18 cellular contexts compared by ENCODE assay signal in the genomic region with DNA sequence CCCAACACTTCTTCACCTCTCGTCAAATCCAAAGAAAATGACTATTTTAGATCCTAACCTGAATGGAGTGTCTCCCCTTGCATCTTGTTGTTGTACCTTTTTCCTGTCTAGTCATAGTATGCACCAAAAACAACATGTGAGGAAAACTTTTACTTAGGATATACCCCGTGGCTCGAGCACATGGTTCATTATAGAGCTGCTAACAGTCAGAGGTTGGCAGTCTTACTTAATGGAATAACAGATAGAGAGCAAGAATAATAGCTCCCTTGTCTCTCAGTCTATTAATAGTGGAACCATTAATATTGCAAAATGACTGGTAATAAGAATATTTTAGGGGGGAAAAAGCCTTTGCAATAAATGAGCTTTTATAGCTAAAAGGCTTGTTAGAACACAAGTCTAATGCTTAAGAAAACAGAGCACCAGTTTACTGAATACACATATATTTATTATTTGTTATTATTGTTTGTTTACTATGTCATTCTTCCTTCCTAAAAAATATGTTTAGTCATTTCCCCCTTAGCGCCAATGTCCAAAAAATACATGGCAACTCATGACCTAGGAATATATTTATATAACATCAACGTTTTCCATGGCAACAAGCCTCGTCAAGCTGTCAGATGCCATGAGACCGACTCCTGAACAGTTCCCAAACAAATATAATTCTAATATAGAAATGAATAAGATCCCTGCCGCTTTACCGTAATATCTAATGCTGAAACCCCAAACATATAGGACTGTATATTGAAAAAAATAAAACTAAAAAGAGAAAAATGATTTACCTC.
DNase-seq lines count a peak whose midpoint lies in the region; ATAC-seq and TF ChIP-seq lines count a peak whose summit lies in the region.
"Had no signal": no experiment of that assay in that cellular context is flagged by ENCODE, and none has a peak within 500 bp of the region (broad histone marks: within the 10 kb centered on the region; RNA-seq: fewer than 3 reads in every experiment).

No MANE protein-coding gene starts in this region.

- H3K9me3 ChIP-seq in thoracic aorta, result no peaks in the 10 kb centered on the region
- H3K9me3 ChIP-seq: A549, HAP-1 had no signal

- H3K36me3 ChIP-seq in thoracic aorta, result no peaks in the 10 kb centered on the region
- H3K36me3 ChIP-seq: HAP-1 had no signal

- no peak for TF ChIP-seq POLR2A in lower leg skin (IDR thresholded peaks at IDR 0.05)

- WGBS in lower leg skin, 2 donors, result 70 to 74% methylated on average over 9 of the region's 9 CpGs

- peak overlapping the region; percentile 69 to 89 for H3K27ac ChIP-seq in thoracic aorta
- H3K27ac ChIP-seq: 22Rv1, A549, C4-2B had no signal

- H3K27me3 ChIP-seq in thoracic aorta (replicated peaks; ENCODE audit: insufficient read depth), result no peaks in the 10 kb centered on the region

- H3K4me3 ChIP-seq in thoracic aorta (no peak overlapping the region), lower leg skin (ENCODE audit: low read depth, poor library complexity, severe bottlenecking) (no peak overlapping the region)
- H3K4me3 ChIP-seq: A549, GM12878, HAP-1 had no signal

- peaks cover 37 to 71% of the 10 kb centered on the region in 2 donors for H3K4me1 ChIP-seq in thoracic aorta (ENCODE audit: control insufficient read depth in 1 of 2, low read depth in 2 of 2)
- H3K4me1 ChIP-seq: A549, HAP-1 had no signal

- intact Hi-C loops in lower leg skin (cut with DNase I; ENCODE audit: low total_unique reads), result no loop called here

- ATAC-seq in thoracic aorta (ENCODE audit: insufficient number of reproducible peaks, low FRiP score, low read depth), result peak; percentile 54
- ATAC-seq: A549, GM12878, HepG2 had no signal

- TF ChIP-seq CTCF in thoracic aorta (IDR thresholded peaks at IDR 0.05), result no peak
- TF ChIP-seq CTCF in lower leg skin (IDR thresholded peaks at IDR 0.05), result no peak

- DNase-seq in DMS53 (lab: John Stamatoyannopoulos, UW), result peak; percentile 23
- no peak for DNase-seq in DMS53 treated with DMSO at 0.1 percent for 48 hours (lab: John Stamatoyannopoulos, UW; ENCODE audit: unreplicated experiment)
- peak; percentile 38 for DNase-seq in epidermal melanocyte (ENCODE audit: insufficient read length, low spot score)
- DNase-seq in thoracic aorta (ENCODE audit: low spot score), result no peak
- no peak for DNase-seq in lower leg skin (ENCODE audit: low spot score in 2 of 2)
- DNase-seq in stimulated activated CD4-positive, alpha-beta T cell treated with anti-CD3 and anti-CD28 coated beads, Interleukin-12 subunit alpha, Interleukin-12 subunit beta, amount 100 ng/mL, for 4 hours, result no peak
- no peak for DNase-seq in SIG-M5 (lab: John Stamatoyannopoulos, UW)
- DNase-seq: AML-193; CD4-positive, alpha-beta T cell; DMS153; DND-41; EL had no signal

Comparison
In these comparisons a context has a peak if more than half of its experiments do, and no peak if none do; other contexts are left out.
1. DNase-seq: peak in DMS53 (single experiment) and epidermal melanocyte (single experiment); none in DMS53 treated with DMSO at 0.1 percent for 48 hours (single experiment), thoracic aorta (single experiment), lower leg skin (0 of 2), stimulated activated CD4-positive, alpha-beta T cell treated with anti-CD3 and anti-CD28 coated beads, Interleukin-12 subunit alpha, Interleukin-12 subunit beta, amount 100 ng/mL, for 4 hours (single experiment) and SIG-M5 (single experiment).